In the genomic region with DNA sequence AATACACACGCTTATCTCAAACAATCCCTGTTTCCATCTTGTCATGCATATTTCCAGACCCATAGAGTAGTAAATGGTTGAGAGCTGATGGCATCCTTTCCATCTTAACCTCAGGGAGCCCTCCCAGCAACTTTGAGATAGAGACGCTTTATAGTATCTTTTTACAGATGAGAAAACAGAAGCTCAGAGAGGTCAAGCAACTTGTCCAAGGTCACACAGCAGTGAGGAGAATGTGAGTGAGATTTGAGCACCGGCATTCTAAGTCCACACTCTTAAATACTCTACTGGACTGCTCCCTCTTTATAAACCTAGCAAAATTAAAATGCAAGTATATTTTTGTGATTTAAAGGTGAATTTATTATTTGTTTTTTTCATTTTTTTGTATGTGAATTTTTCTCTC, we compare ENCODE assay signal across 32 cellular contexts. TPM values are rescaled to one million over a fixed set of nuclear protein-coding genes. Genes with fewer than 3 reads are reported as not detected.
DNase-seq lines count a peak whose midpoint lies in the region; ATAC-seq, FAIRE-seq and TF ChIP-seq lines count a peak whose summit lies in the region.
"Had no signal": no experiment of that assay in that cellular context is flagged by ENCODE, and none has a peak within 500 bp of the region (broad histone marks: within the 10 kb centered on the region; RNA-seq: fewer than 3 reads in every experiment).

No MANE protein-coding gene starts in this region.

- FAIRE-seq in HepG2 (lab: Jason Lieb, UNC) (no peak), H1 (lab: Jason Lieb, UNC) (no peak)
- FAIRE-seq: GM12878, GM12892, GM18507, GM19239 had no signal

- no peak overlapping the region for H2BK120ac ChIP-seq in H1 (replicated peaks; ENCODE audit: low read depth, low read length)

- peaks cover 30% of the 10 kb centered on the region for H3K9me3 Mint-ChIP-seq in WTC11

- CTCF ChIA-PET in HepG2 (lab: Yijun Ruan, JAX; ENCODE audit: low intra/inter-chr PET ratio, low total read pairs), result no interaction called here
- CTCF ChIA-PET in WTC11 (lab: Charles Lee), result no interaction called here
- CTCF ChIA-PET in H1 (lab: Charles Lee; ENCODE audit: partially characterized antibody), result interaction anchor here (0.6 to 1.7 kb wide), 3 partner anchors 48 to 190 kb away, joined by 3 to 5 read pairs (median 4); no protein-coding TSS in a partner anchor

- POLR2A ChIA-PET in HepG2 (lab: Yijun Ruan, JAX) (no interaction called here), WTC11 (lab: Charles Lee) (no interaction called here), H1 (lab: Charles Lee; ENCODE audit: partially characterized antibody) (no interaction called here)

- no peak overlapping the region for H4K8ac ChIP-seq in H1 (ENCODE audit: extremely low read depth, insufficient read depth, low read length)

- H3K79me2 ChIP-seq in HepG2 (ENCODE audit: insufficient read depth, low read length) (no peaks in the 10 kb centered on the region), H1 (ENCODE audit: control insufficient read depth in 1 of 2, insufficient read depth in 2 of 2, low read length in 2 of 2) (no peaks in the 10 kb centered on the region; a peak in 1 of 4 replicates)

- H3K27me3 ChIP-seq in HepG2 (ENCODE audit: control insufficient read depth in 1 of 2, insufficient read depth in 2 of 2, low read length in 2 of 2) (peaks cover 0 to 17% of the 10 kb centered on the region in 2 experiments; a peak in 3 of 5 replicates), right lobe of liver (no peaks in the 10 kb centered on the region), H1 (replicated peaks in 1 of 4; ENCODE audit: control insufficient read depth in 3 of 4, extremely low read depth in 1 of 4, insufficient read depth in 3 of 4, low read length in 3 of 4) (0 out of 7 replicates have a peak, but pooled peaks cover 0 to 3% (median 0%) of the 10 kb centered on the region in 4 experiments)
- H3K27me3 ChIP-seq: BE2C, BLaER1 had no signal

- H3K4me3 Mint-ChIP-seq in WTC11, result no peak overlapping the region
- H3K4me3 Mint-ChIP-seq: CD14-positive monocyte; CD4-positive, alpha-beta memory T cell; CD4-positive, CD25-positive, alpha-beta regulatory T cell; CD8-positive, alpha-beta memory T cell had no signal

- H4K20me1 ChIP-seq in HepG2 (ENCODE audit: insufficient read depth, low read length) (no peaks in the 10 kb centered on the region), H1 (replicated peaks in 1 of 2; ENCODE audit: control insufficient read depth in 1 of 2, insufficient read depth in 2 of 2, low read length in 2 of 2) (no peaks in the 10 kb centered on the region)
- H4K20me1 ChIP-seq: BLaER1 had no signal

- H3K27ac ChIP-seq in HepG2 (ENCODE audit: extremely low read length, insufficient read depth, low read length) (no peak overlapping the region), right lobe of liver (no peak overlapping the region), H1 (ENCODE audit: low read depth, low read length) (no peak overlapping the region)
- H3K27ac ChIP-seq: 22Rv1, BLaER1 had no signal

- no peak overlapping the region for H2BK5ac ChIP-seq in H1 (ENCODE audit: low read depth, low read length)

- no peak overlapping the region for H3K56ac ChIP-seq in H1 (replicated peaks; ENCODE audit: insufficient read length, low read depth, low read length)

- no peaks in the 10 kb centered on the region for H3K36me3 Mint-ChIP-seq in WTC11
- H3K36me3 Mint-ChIP-seq: CD14-positive monocyte; CD4-positive, alpha-beta memory T cell; CD4-positive, CD25-positive, alpha-beta regulatory T cell; CD8-positive, alpha-beta memory T cell had no signal

- TF ChIP-seq CTCF in HepG2 (CRISPR knock-in tag; IDR thresholded peaks at IDR 0.05) (no peak), right lobe of liver (IDR thresholded peaks at IDR 0.05) (no peak), WTC11 (IDR thresholded peaks at IDR 0.05) (no peak), H1 (IDR thresholded peaks at IDR 0.05; ENCODE audit: control extremely low read depth in 1 of 3, insufficient read depth in 1 of 3, low read depth in 1 of 3, low read length in 3 of 3) (no peak)

- H3K27ac Mint-ChIP-seq in WTC11, result no peak overlapping the region
- H3K27ac Mint-ChIP-seq: CD4-positive, alpha-beta memory T cell; CD4-positive, CD25-positive, alpha-beta regulatory T cell; CD8-positive, alpha-beta memory T cell had no signal

- H3K36me3 ChIP-seq in HepG2 (replicated peaks in 1 of 2; ENCODE audit: control insufficient read depth in 1 of 2, insufficient read depth in 2 of 2, low read length in 2 of 2) (no peaks in the 10 kb centered on the region), right lobe of liver (no peaks in the 10 kb centered on the region), H1 (ENCODE audit: control insufficient read depth in 2 of 4, insufficient read depth in 4 of 4, low read length in 3 of 4) (no peaks in the 10 kb centered on the region)
- H3K36me3 ChIP-seq: BE2C had no signal

- H3K23ac ChIP-seq in H1 (ENCODE audit: insufficient read length), result no peak overlapping the region

- no peak overlapping the region for H2AFZ ChIP-seq in HepG2 (ENCODE audit: low read length)
- no peak overlapping the region for H2AFZ ChIP-seq in H1 (ENCODE audit: low read length)

- no peak for DNase-seq in HepG2 (ENCODE audit: low spot score)
- DNase-seq in right lobe of liver, result no peak
- no peak for DNase-seq in WTC11 (ENCODE audit: low spot score)
- no peak for DNase-seq in H1 (ENCODE audit: low read depth in 1 of 2, low spot score in 2 of 2)
- DNase-seq in stimulated activated naive CD4-positive, alpha-beta T cell (lab: John Stamatoyannopoulos, UW), result no peak
- DNase-seq: ACHN; BE2C; C1 segment of cervical spinal cord; CD4-positive, alpha-beta memory T cell; CD4-positive, CD25-positive, alpha-beta regulatory T cell; CD8-positive, alpha-beta memory T cell; COR-L47; DMS 273 treated with DMSO at 0.1 percent for 48 hours; DMS153; DMS53; DMS79; DND-41; EL; GDM1 had no signal

- no peaks in the 10 kb centered on the region; the same call in 1 of the 2 replicates for H3K23me2 ChIP-seq in H1 (ENCODE audit: low read depth, low read length)

- H3K79me1 ChIP-seq in H1 (ENCODE audit: low read depth, low read length), result no peaks in the 10 kb centered on the region

- no peak overlapping the region for H4K91ac ChIP-seq in H1 (replicated peaks; ENCODE audit: insufficient read length, low read length)

- ATAC-seq in HepG2 (no peak), right lobe of liver (no peak), WTC11 (no peak), GM18511 (IDR thresholded peaks at IDR 0.05; ENCODE audit: unreplicated experiment) (no peak)
- ATAC-seq: GM12878 had no signal

- no peak overlapping the region for H3K4ac ChIP-seq in H1 (replicated peaks; ENCODE audit: insufficient read length, low read depth, low read length)

- H3K9ac ChIP-seq in HepG2 (ENCODE audit: insufficient read depth, low read depth, low read length) (no peak overlapping the region), H1 (replicated peaks in 1 of 4; ENCODE audit: extremely low read depth in 1 of 4, low read depth in 3 of 4, low read length in 3 of 4) (no peak overlapping the region)
- H3K9ac ChIP-seq: BLaER1 had no signal

- in situ Hi-C loops in HepG2 (cut with HindIII; ENCODE audit: extremely low pct_ligation_motif_present, low pct_unique_long_range_greater_than_20kb), result no loop called here

- BruUV-seq in HepG2 (replicated peaks; lab: Mats Ljungman, UMichigan), result no TSS peak

- no peak overlapping the region for H3K14ac ChIP-seq in H1 (ENCODE audit: insufficient read length)

- 24% methylated on average over 3 of the region's 3 CpGs for WGBS in HepG2 (ENCODE audit: low lambda C conversion rate)
- 70% methylated on average over 3 of the region's 3 CpGs for WGBS in right lobe of liver (ENCODE audit: insufficient coverage, low coverage, low lambda C conversion rate, missing lambda C conversion rate)
- 82% methylated on average over 3 of the region's 3 CpGs; no CpG with 5 or more reads in 1 of the 2 experiments for WGBS in H1 (ENCODE audit: extremely low coverage in 1 of 2, insufficient coverage in 1 of 2, insufficient read length in 1 of 2, insufficient replicate concordance in 2 of 2, low coverage in 1 of 2, low lambda C conversion rate in 2 of 2, missing lambda C conversion rate in 1 of 2), 2 experiments

- no peak overlapping the region for H3K18ac ChIP-seq in H1 (ENCODE audit: extremely low read depth, low read length)

- TF ChIP-seq POLR2A in HepG2 (IDR thresholded peaks at IDR 0.05; ENCODE audit: insufficient read depth in 1 of 2, low read depth in 2 of 2, low read length in 2 of 2) (no peak), right lobe of liver (IDR thresholded peaks at IDR 0.05) (no peak), H1 (IDR thresholded peaks at IDR 0.05; ENCODE audit: control extremely low read depth in 1 of 2, low read depth in 2 of 2, low read length in 2 of 2) (no peak)

- no peaks in the 10 kb centered on the region for H3K4me1 ChIP-seq in HepG2 (ENCODE audit: insufficient read depth, low read length)
- no peaks in the 10 kb centered on the region for H3K4me1 ChIP-seq in right lobe of liver
- no peaks in the 10 kb centered on the region for H3K4me1 ChIP-seq in H1 (replicated peaks in 1 of 4; ENCODE audit: control insufficient read depth in 3 of 4, insufficient read depth in 4 of 4, low read length in 3 of 4)
- H3K4me1 ChIP-seq: BE2C had no signal

- H2BK20ac ChIP-seq in H1 (ENCODE audit: low read length), result no peak overlapping the region

- H2BK12ac ChIP-seq in H1 (ENCODE audit: low read depth, low read length), result no peak overlapping the region

- no peak overlapping the region for H3K4me2 ChIP-seq in HepG2 (ENCODE audit: low read depth, low read length)
- no peak overlapping the region for H3K4me2 ChIP-seq in H1 (ENCODE audit: insufficient read depth in 1 of 2, low read depth in 2 of 2, low read length in 2 of 2)
- H3K4me2 ChIP-seq: BLaER1 had no signal

- H3K9me3 ChIP-seq in HepG2 (ENCODE audit: low read length), result no peaks in the 10 kb centered on the region
- no peaks in the 10 kb centered on the region for H3K9me3 ChIP-seq in right lobe of liver
- peaks cover 4 to 5% of the 10 kb centered on the region in 2 experiments; a peak in 1 of 4 replicates for H3K9me3 ChIP-seq in H1 (ENCODE audit: insufficient read depth in 2 of 2, low read depth in 1 of 2, low read length in 1 of 2)
- H3K9me3 ChIP-seq: BE2C had no signal

- no peak for TF ChIP-seq RAD21 in HepG2 (CRISPR knock-in tag; IDR thresholded peaks at IDR 0.05)
- no peak for TF ChIP-seq RAD21 in H1 (IDR thresholded peaks at IDR 0.05 in 1 of 2, conservative IDR thresholded peaks at IDR 0.05 in 1 of 2; ENCODE audit: low read depth in 2 of 2, low read length in 2 of 2)

- H2AK5ac ChIP-seq in H1 (ENCODE audit: low read depth, low read length), result no peak overlapping the region

- intact Hi-C loops in HepG2 (cut with micrococcal nuclease; ENCODE audit: unreplicated experiment), result no loop called here
- intact Hi-C loops in right lobe of liver (cut with DNase I), result no loop called here

- TF ChIP-seq EP300 in HepG2 (IDR thresholded peaks at IDR 0.05; ENCODE audit: low read depth in 2 of 2, low read length in 2 of 2) (no peak), HepG2 (CRISPR knock-in tag; IDR thresholded peaks at IDR 0.05; ENCODE audit: borderline replicate concordance) (no peak), H1 (IDR thresholded peaks at IDR 0.05; ENCODE audit: borderline replicate concordance in 1 of 2, low read depth in 2 of 2, low read length in 2 of 2) (no peak)

- H4K5ac ChIP-seq in H1 (ENCODE audit: insufficient read length, low read depth, low read length), result no peak overlapping the region

- peaks cover 8% of the 10 kb centered on the region for H3K27me3 Mint-ChIP-seq in WTC11 (ENCODE audit: low read depth)

- H3K4me3 ChIP-seq in HepG2 (replicated peaks in 1 of 3; ENCODE audit: insufficient read depth in 1 of 3, low read depth in 2 of 3, low read length in 3 of 3) (no peak overlapping the region), right lobe of liver (no peak overlapping the region), H1 (ENCODE audit: extremely low read depth in 1 of 4, insufficient read depth in 2 of 4, low read depth in 3 of 4, low read length in 4 of 4) (no peak overlapping the region)
- H3K4me3 ChIP-seq: BLaER1, GM12878 had no signal

- no peak overlapping the region for H2BK15ac ChIP-seq in H1 (ENCODE audit: low read length)

- H3K4me1 Mint-ChIP-seq in WTC11, result no peaks in the 10 kb centered on the region
- H3K4me1 Mint-ChIP-seq: CD14-positive monocyte; CD4-positive, alpha-beta memory T cell; CD4-positive, CD25-positive, alpha-beta regulatory T cell; CD8-positive, alpha-beta memory T cell had no signal

RNA-seq across cellular contexts. Expression of gene KCNG4, which starts 19.9 kb away (rescaled TPM):
- not detected in 2 replicates for total RNA-seq in HepG2 (2016; rRNA removed; fragmentation: Illumina TruSeq; extraction: Trizol)
- not detected in 2 replicates for total RNA-seq in HepG2 (2016; cell fraction: cytosol; rRNA removed; fragmentation: Illumina TruSeq; extraction: Trizol; ENCODE audit: low read depth)
- total RNA-seq in HepG2 (2016; cell fraction: insoluble cytoplasmic fraction; rRNA removed; fragmentation: Illumina TruSeq; extraction: Trizol), result not detected in 2 replicates
- not detected in 2 replicates for total RNA-seq in HepG2 (2016; cell fraction: membrane; rRNA removed; fragmentation: Illumina TruSeq; extraction: Trizol)
- not detected in 2 replicates for total RNA-seq in HepG2 (2016; cell fraction: nucleus; rRNA removed; fragmentation: Illumina TruSeq; extraction: Trizol)
- not detected in 2 replicates for polyA plus RNA-seq in HepG2 (2011; rRNA removed)
- not detected in 2 replicates for polyA plus RNA-seq in HepG2 (2011; cell fraction: cytosol; rRNA removed)
- not detected in 2 replicates for polyA plus RNA-seq in HepG2 (2011; cell fraction: nucleus; rRNA removed)
- not detected in 2 replicates for polyA plus RNA-seq in HepG2 (2012)
- not detected in 2 replicates for polyA plus RNA-seq in HepG2 (2016; cell fraction: cytosol; fragmentation: Illumina TruSeq; extraction: Trizol; ENCODE audit: low read depth)
- polyA plus RNA-seq in HepG2 (2016; cell fraction: insoluble cytoplasmic fraction; fragmentation: Illumina TruSeq; extraction: Trizol; ENCODE audit: low read depth), result not detected in 2 replicates
- not detected in 2 replicates for polyA plus RNA-seq in HepG2 (2016; cell fraction: membrane; fragmentation: Illumina TruSeq; extraction: Trizol; ENCODE audit: low read depth)
- polyA plus RNA-seq in HepG2 (2016; cell fraction: nucleus; fragmentation: Illumina TruSeq; extraction: Trizol; ENCODE audit: insufficient read depth, low read depth), result not detected in 2 replicates
- 0.02 TPM in 1 of 2 replicates, not detected in the other for polyA minus RNA-seq in HepG2 (2011; rRNA and poly(A)+ RNA removed; ENCODE audit: low replicate concordance)
- polyA minus RNA-seq in HepG2 (2011; cell fraction: cytosol; rRNA and poly(A)+ RNA removed), result not detected in 2 replicates
- not detected in 2 replicates for polyA minus RNA-seq in HepG2 (2011; cell fraction: nucleus; rRNA and poly(A)+ RNA removed)
- total RNA-seq in right lobe of liver, result not detected
- total RNA-seq in WTC11 (2021), result not detected in 3 replicates
- not detected in 2 replicates for total RNA-seq in H1 (2021; fragmentation: NEBNext Ultra II Directional; extraction: Animal tissue kit (Norgen Biotek cat#: 25700))
- not detected in 2 replicates for polyA plus RNA-seq in H1 (2011; rRNA removed)
- polyA plus RNA-seq in H1 (2011; cell fraction: cytosol; rRNA removed), result not detected
- polyA plus RNA-seq in H1 (2011; cell fraction: nucleus; rRNA removed), result not detected
- not detected in 4 replicates for polyA plus RNA-seq in H1 (2012, experiment 1 of 2)
- polyA plus RNA-seq in H1 (2012, experiment 2 of 2), result not detected
- not detected for polyA plus RNA-seq in H1 (2013, experiment 1 of 2)
- polyA plus RNA-seq in H1 (2013, experiment 2 of 2), result not detected
- polyA minus RNA-seq in H1 (2011; rRNA and poly(A)+ RNA removed), result 0.02 TPM in 1 of 2 replicates, not detected in the other
- not detected for polyA minus RNA-seq in H1 (2011; cell fraction: cytosol; rRNA and poly(A)+ RNA removed)
- not detected for polyA minus RNA-seq in H1 (2011; cell fraction: nucleus; rRNA and poly(A)+ RNA removed)
- total RNA-seq: A673; CD4-positive, alpha-beta memory T cell; CD4-positive, CD25-positive, alpha-beta regulatory T cell; CD8-positive, alpha-beta memory T cell; Daoy; G401; GM12878 had no signal
- polyA plus RNA-seq: AG04450; CD14-positive monocyte; CD4-positive, alpha-beta memory T cell; CD4-positive, CD25-positive, alpha-beta regulatory T cell; CD8-positive, alpha-beta memory T cell; GM12878 had no signal

RNA-seq across cellular contexts. Expression of gene WFDC1, which starts 35.0 kb away (rescaled TPM):
- total RNA-seq in HepG2 (2016; rRNA removed; fragmentation: Illumina TruSeq; extraction: Trizol), result not detected in 2 replicates
- not detected in 2 replicates for total RNA-seq in HepG2 (2016; cell fraction: cytosol; rRNA removed; fragmentation: Illumina TruSeq; extraction: Trizol; ENCODE audit: low read depth)
- total RNA-seq in HepG2 (2016; cell fraction: insoluble cytoplasmic fraction; rRNA removed; fragmentation: Illumina TruSeq; extraction: Trizol), result not detected in 2 replicates
- not detected in 2 replicates for total RNA-seq in HepG2 (2016; cell fraction: membrane; rRNA removed; fragmentation: Illumina TruSeq; extraction: Trizol)
- total RNA-seq in HepG2 (2016; cell fraction: nucleus; rRNA removed; fragmentation: Illumina TruSeq; extraction: Trizol), result not detected in 2 replicates
- not detected in 2 replicates for polyA plus RNA-seq in HepG2 (2011; rRNA removed)
- polyA plus RNA-seq in HepG2 (2011; cell fraction: cytosol; rRNA removed), result not detected in 2 replicates
- not detected in 2 replicates for polyA plus RNA-seq in HepG2 (2011; cell fraction: nucleus; rRNA removed)
- not detected in 2 replicates for polyA plus RNA-seq in HepG2 (2012)
- polyA plus RNA-seq in HepG2 (2016; cell fraction: cytosol; fragmentation: Illumina TruSeq; extraction: Trizol; ENCODE audit: low read depth), result not detected in 2 replicates
- not detected in 2 replicates for polyA plus RNA-seq in HepG2 (2016; cell fraction: insoluble cytoplasmic fraction; fragmentation: Illumina TruSeq; extraction: Trizol; ENCODE audit: low read depth)
- polyA plus RNA-seq in HepG2 (2016; cell fraction: membrane; fragmentation: Illumina TruSeq; extraction: Trizol; ENCODE audit: low read depth), result not detected in 2 replicates
- polyA plus RNA-seq in HepG2 (2016; cell fraction: nucleus; fragmentation: Illumina TruSeq; extraction: Trizol; ENCODE audit: insufficient read depth, low read depth), result not detected in 2 replicates
- 0.05 TPM in 1 of 2 replicates, not detected in the other for polyA minus RNA-seq in HepG2 (2011; rRNA and poly(A)+ RNA removed; ENCODE audit: low replicate concordance)
- polyA minus RNA-seq in HepG2 (2011; cell fraction: cytosol; rRNA and poly(A)+ RNA removed), result not detected in 2 replicates
- polyA minus RNA-seq in HepG2 (2011; cell fraction: nucleus; rRNA and poly(A)+ RNA removed), result not detected in 2 replicates
- 1 to 10 TPM in 4 of 6 experiments, under 1 TPM in 2; 0.64 to 5.0 (median 2.3) TPM for total RNA-seq in right lobe of liver
- 0.32 to 0.50 TPM (median 0.41 TPM) in 3 replicates for total RNA-seq in WTC11 (2021)
- total RNA-seq in H1 (2021; fragmentation: NEBNext Ultra II Directional; extraction: Animal tissue kit (Norgen Biotek cat#: 25700)), result 1.1 and 1.6 TPM in 2 replicates
- polyA plus RNA-seq in H1 (2011; rRNA removed), result 0.52 and 0.70 TPM in 2 replicates
- polyA plus RNA-seq in H1 (2011; cell fraction: cytosol; rRNA removed), result 0.61 TPM
- 0.64 TPM for polyA plus RNA-seq in H1 (2011; cell fraction: nucleus; rRNA removed)
- 0.36 to 1.2 TPM (median 0.46 TPM) in 4 replicates for polyA plus RNA-seq in H1 (2012, experiment 1 of 2)
- polyA plus RNA-seq in H1 (2012, experiment 2 of 2), result 0.22 TPM
- polyA plus RNA-seq in H1 (2013, experiment 1 of 2), result 0.71 TPM
- polyA plus RNA-seq in H1 (2013, experiment 2 of 2), result 0.99 TPM
- not detected in 2 replicates for polyA minus RNA-seq in H1 (2011; rRNA and poly(A)+ RNA removed)
- polyA minus RNA-seq in H1 (2011; cell fraction: cytosol; rRNA and poly(A)+ RNA removed), result not detected
- polyA minus RNA-seq in H1 (2011; cell fraction: nucleus; rRNA and poly(A)+ RNA removed), result not detected
- total RNA-seq: A172; A673; CD4-positive, alpha-beta memory T cell; CD4-positive, CD25-positive, alpha-beta regulatory T cell; CD8-positive, alpha-beta memory T cell; Daoy; G401; GM12878 had no signal
- polyA plus RNA-seq: CD14-positive monocyte; CD4-positive, alpha-beta memory T cell; CD4-positive, CD25-positive, alpha-beta regulatory T cell; CD8-positive, alpha-beta memory T cell; GM12878 had no signal
